ENCODE assay signal across 17 cellular contexts in the genomic region with DNA sequence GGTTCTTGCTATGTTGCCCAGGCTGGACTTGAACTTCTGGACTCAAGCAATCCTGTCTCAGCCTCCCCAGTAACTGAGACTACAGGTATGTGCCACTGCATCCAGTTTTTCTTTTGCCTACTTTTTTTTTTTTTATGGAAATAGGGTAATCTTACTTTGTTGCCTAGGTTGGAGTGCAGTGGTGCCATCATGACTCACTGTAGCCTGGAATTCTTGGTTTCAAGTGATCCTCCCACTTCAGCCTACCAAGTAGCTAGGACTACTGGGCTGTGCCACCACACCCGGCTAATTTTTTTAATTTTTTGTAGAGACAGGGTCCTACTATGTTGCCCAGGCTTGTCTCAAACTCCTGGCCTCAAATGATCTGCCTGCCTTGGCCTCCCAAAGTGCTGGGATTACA. TPM values are rescaled to one million over a fixed set of nuclear protein-coding genes. Genes with fewer than 3 reads are reported as not detected.
DNase-seq lines count a peak whose midpoint lies in the region; TF ChIP-seq lines count a peak whose summit lies in the region.
"Had no signal": no experiment of that assay in that cellular context is flagged by ENCODE, and none has a peak within 500 bp of the region (broad histone marks: within the 10 kb centered on the region; RNA-seq: fewer than 3 reads in every experiment).

No MANE protein-coding gene starts in this region.

- no peaks in the 10 kb centered on the region for H3K36me3 ChIP-seq in esophagus muscularis mucosa
- H3K36me3 ChIP-seq: SJCRH30 had no signal

- no peaks in the 10 kb centered on the region for H3K4me1 ChIP-seq in esophagus muscularis mucosa
- H3K4me1 ChIP-seq: SJCRH30 had no signal

- H3K27me3 ChIP-seq in esophagus muscularis mucosa = no peaks in the 10 kb centered on the region
- H3K27me3 ChIP-seq: SJCRH30 had no signal

- TF ChIP-seq EP300 in esophagus muscularis mucosa (IDR thresholded peaks at IDR 0.05) = no peak

- no peak overlapping the region for H3K4me3 ChIP-seq in esophagus muscularis mucosa
- H3K4me3 ChIP-seq: SJCRH30 had no signal

- intact Hi-C loops in esophagus muscularis mucosa (cut with DNase I) = no loop called here

- TF ChIP-seq POLR2A in esophagus muscularis mucosa (IDR thresholded peaks at IDR 0.05; ENCODE audit: low read depth) = no peak

- H3K9me3 ChIP-seq in esophagus muscularis mucosa = no peaks in the 10 kb centered on the region

- no peak overlapping the region for H3K27ac ChIP-seq in esophagus muscularis mucosa (replicated peaks in 1 of 4)
- H3K27ac ChIP-seq: SJCRH30 had no signal

- no peak for TF ChIP-seq CTCF in esophagus muscularis mucosa (IDR thresholded peaks at IDR 0.05)

- 100% methylated on average over 1 of the region's 1 CpG for WGBS in esophagus muscularis mucosa

- DNase-seq in Daoy (ENCODE audit: low read depth) (peak; percentile 19), M059J (ENCODE audit: low read depth) (peak; percentile 55), esophagus muscularis mucosa (ENCODE audit: extremely low spot score) (peak; percentile 0), renal cortical epithelial cell (ENCODE audit: low read depth) (peak; percentile 73), OCI-M1 (lab: John Stamatoyannopoulos, UW) (no peak), NCI-H1930 (lab: John Stamatoyannopoulos, UW) (no peak)
- no peak for DNase-seq in stimulated activated CD8-positive, alpha-beta memory T cell treated with anti-CD3 and anti-CD28 coated beads, Interleukin-4, amount 100 ng/mL, for 48 hours
- DNase-seq: DMS 273 treated with DMSO at 0.1 percent for 48 hours, KBM-7, NCI-H1417, NCI-H187 treated with DMSO at 0.1 percent for 48 hours, NCI-H345, NCI-H524 treated with DMSO at 0.1 percent for 48 hours, PC-3, SJCRH30 had no signal

RNA-seq across cellular contexts. Expression of gene LRRC36, which starts 10.0 kb away (rescaled TPM):
- total RNA-seq in Daoy (2014; rRNA removed; shearing (Covaris generic)) = 0.36 TPM in 1 of 2 replicates, not detected in the other
- total RNA-seq in M059J (2014; rRNA removed; shearing (Covaris generic)) = 0.34 and 0.99 TPM in 2 replicates
- total RNA-seq in esophagus muscularis mucosa (under 1 TPM in 1 of 4 donors, not detected in 3; 0.33 TPM), renal cortical epithelial cell (1.6 TPM in 1 of 2 replicates, not detected in the other)
- total RNA-seq: PC-3, SJCRH30 had no signal

RNA-seq across cellular contexts. Expression of gene KCTD19, which starts 10.1 kb away (rescaled TPM):
- total RNA-seq in Daoy (2014; rRNA removed; shearing (Covaris generic)) = 0.23 and 0.33 TPM in 2 replicates
- total RNA-seq in M059J (2014; rRNA removed; shearing (Covaris generic)) = 0.84 and 1.6 TPM in 2 replicates
- total RNA-seq in esophagus muscularis mucosa = not detected
- 0.25 TPM in 1 of 2 replicates, not detected in the other for total RNA-seq in renal cortical epithelial cell
- total RNA-seq: H4, HepG2, PC-3 had no signal

RNA-seq across cellular contexts. Expression of gene TPPP3, which starts 56.7 kb away (rescaled TPM):
- 0.71 TPM in 1 of 2 replicates, not detected in the other for total RNA-seq in Daoy (2014; rRNA removed; shearing (Covaris generic))
- total RNA-seq in M059J (2014; rRNA removed; shearing (Covaris generic)) = 0.47 and 0.69 TPM in 2 replicates
- total RNA-seq in esophagus muscularis mucosa = 100 to 1,000 TPM in 1 of 4 donors, 10 to 100 TPM in 3; 32.0 to 116 (median 41.3) TPM
- 0.10 TPM in 1 of 2 replicates, not detected in the other for total RNA-seq in renal cortical epithelial cell
- total RNA-seq: H4, PC-3 had no signal

RNA-seq across cellular contexts. Expression of gene PLEKHG4, which starts 57.3 kb away (rescaled TPM):
- 31.7 and 45.0 TPM in 2 replicates for total RNA-seq in Daoy (2014; rRNA removed; shearing (Covaris generic))
- total RNA-seq in M059J (2014; rRNA removed; shearing (Covaris generic)) = 2.2 and 2.5 TPM in 2 replicates
- total RNA-seq in esophagus muscularis mucosa = 1 to 10 TPM; 3.0 to 8.7 (median 3.2) TPM
- 13.9 and 18.5 TPM in 2 replicates for total RNA-seq in renal cortical epithelial cell
- total RNA-seq: SJCRH30 had no signal

Comparison
In these comparisons a context has a peak if more than half of its experiments do, and no peak if none do; other contexts are left out.
1. DNase-seq: peak in Daoy (single experiment), M059J (single experiment), esophagus muscularis mucosa (single experiment) and renal cortical epithelial cell (single experiment); none in stimulated activated CD8-positive, alpha-beta memory T cell treated with anti-CD3 and anti-CD28 coated beads, Interleukin-4, amount 100 ng/mL, for 48 hours (single experiment), OCI-M1 (single experiment) and NCI-H1930 (0 of 2).
2. RNA of gene TPPP3, which starts 56.7 kb away (total RNA-seq): 32.0 to 116 TPM in esophagus muscularis mucosa; 0.47 to 0.69 TPM in M059J, 0.10 TPM in renal cortical epithelial cell and 0.71 TPM in Daoy; every median in the first group is over 10 times any median in the second.